In the genomic region with DNA sequence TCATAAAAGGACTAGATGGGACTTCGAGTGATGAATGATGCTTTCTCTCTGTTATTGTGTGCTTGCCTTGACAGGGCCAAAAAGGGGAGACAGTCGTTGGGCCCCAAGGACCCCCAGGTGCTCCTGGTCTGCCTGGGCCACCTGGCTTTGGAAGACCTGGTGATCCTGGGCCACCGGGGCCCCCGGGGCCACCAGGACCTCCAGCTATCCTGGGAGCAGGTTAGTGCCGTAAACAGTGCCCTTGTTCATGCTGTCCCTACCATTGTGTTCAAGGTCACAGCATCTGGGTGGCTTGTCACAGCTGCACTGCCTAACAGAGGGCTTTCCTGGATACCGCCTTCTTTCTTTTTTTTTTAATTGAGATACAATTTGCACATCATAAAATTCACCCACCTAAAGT, we compare ENCODE assay signal across 14 cellular contexts.
"Had no signal": no experiment of that assay in that cellular context is flagged by ENCODE, and none has a peak within 500 bp of the region (broad histone marks: within the 10 kb centered on the region; RNA-seq: fewer than 3 reads in every experiment).

No MANE protein-coding gene starts in this region.

- H3K4me1 ChIP-seq: psoas muscle had no signal

- H3K27ac ChIP-seq: gastroesophageal sphincter, left ventricle myocardium inferior, psoas muscle, right lobe of liver, thyroid gland had no signal

- H3K9me3 Mint-ChIP-seq: activated naive CD4-positive, alpha-beta T cell treated with anti-CD3 and anti-CD28 coated beads for 36 hours; activated naive CD8-positive, alpha-beta T cell treated with anti-CD3 and anti-CD28 coated beads, Interleukin-2, amount 50 U/mL, for 24 hours; memory B cell; nephron had no signal

- H3K4me3 ChIP-seq: dorsolateral prefrontal cortex, gastroesophageal sphincter, left ventricle myocardium inferior, psoas muscle, right lobe of liver, thyroid gland had no signal

- H3K36me3 Mint-ChIP-seq: memory B cell had no signal

- H3K36me3 ChIP-seq: right lobe of liver, thyroid gland had no signal

- H3K4me3 Mint-ChIP-seq: activated naive CD4-positive, alpha-beta T cell treated with anti-CD3 and anti-CD28 coated beads for 36 hours; memory B cell; nephron had no signal

- H3K27me3 Mint-ChIP-seq: activated naive CD8-positive, alpha-beta T cell treated with anti-CD3 and anti-CD28 coated beads, Interleukin-2, amount 50 U/mL, for 24 hours; memory B cell had no signal

- H3K27me3 ChIP-seq: dorsolateral prefrontal cortex, gastroesophageal sphincter, right lobe of liver, thyroid gland had no signal

- DNase-seq: activated CD4-positive, alpha-beta T cell treated with anti-CD3 and anti-CD28 coated beads for 36 hours; activated naive CD4-positive, alpha-beta T cell treated with anti-CD3 and anti-CD28 coated beads for 36 hours; activated naive CD8-positive, alpha-beta T cell treated with anti-CD3 and anti-CD28 coated beads, Interleukin-2, amount 50 U/mL, for 24 hours; aorta; dorsolateral prefrontal cortex; kidney; left ventricle myocardium inferior; psoas muscle; right lobe of liver; thyroid gland had no signal

- H3K27ac Mint-ChIP-seq: activated naive CD4-positive, alpha-beta T cell treated with anti-CD3 and anti-CD28 coated beads for 36 hours; activated T-helper 2 cell treated with anti-CD3 and anti-CD28 coated beads, Interferon-gamma antibody, Interleukin-2, Interleukin-4, amounts not matched to agents 10 μg/mL and 5 μg/mL and 100 μg/mL, durations not matched to agents 14 hours and 24 hours and 36 hours; memory B cell; nephron had no signal

- H3K9me3 ChIP-seq: gastroesophageal sphincter, left ventricle myocardium inferior, psoas muscle, right lobe of liver, thyroid gland had no signal

- ATAC-seq: gastroesophageal sphincter, psoas muscle had no signal
